8 cellular contexts compared by ENCODE assay signal in the genomic region with DNA sequence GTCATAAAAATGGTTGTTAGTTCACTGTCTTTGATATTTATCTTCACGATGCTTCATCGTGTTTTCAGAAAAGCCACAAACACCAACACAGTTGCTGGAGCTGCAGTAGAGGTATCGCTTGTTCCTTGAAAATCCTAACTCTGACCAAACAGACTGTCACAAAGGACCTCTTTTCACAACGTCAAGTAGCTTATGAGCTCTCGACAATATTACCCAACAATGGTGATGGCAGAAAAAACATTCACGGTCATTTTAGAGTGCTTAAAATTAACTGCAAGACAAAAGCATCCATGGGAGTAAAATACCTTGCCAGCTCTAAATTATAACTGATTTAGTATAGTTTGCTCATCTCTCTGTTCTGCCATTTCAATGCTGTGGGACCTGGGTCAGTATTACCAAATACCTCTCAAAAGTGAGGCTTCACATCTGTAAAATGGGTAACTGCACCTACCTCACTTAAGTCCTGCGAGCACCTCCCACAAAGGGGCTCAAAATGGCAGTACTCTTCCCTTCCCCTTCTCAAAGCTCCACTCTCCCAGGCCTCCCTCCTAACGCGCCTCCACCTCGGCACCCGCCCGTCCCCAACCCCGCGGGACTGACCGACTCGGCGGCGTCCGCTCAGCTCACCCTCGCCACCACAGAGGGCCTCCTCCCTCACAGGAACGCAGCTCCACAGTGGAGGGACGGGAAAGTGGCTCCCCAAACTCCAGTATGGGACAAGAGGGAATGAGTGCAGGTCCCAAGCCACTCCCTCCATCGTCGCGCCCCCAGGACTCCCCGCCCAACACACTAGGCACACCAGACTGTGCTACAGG. TPM values are rescaled to one million over a fixed set of nuclear protein-coding genes. Genes with fewer than 3 reads are reported as not detected.
A peak's percentile ranks its signal among the peaks of the same experiment; 100 is the strongest.
DNase-seq lines count a peak whose midpoint lies in the region; ATAC-seq, FAIRE-seq and TF ChIP-seq lines count a peak whose summit lies in the region.

No MANE protein-coding gene starts in this region.

- FAIRE-seq in D721Med (lab: Jason Lieb, UNC): no peak

- H3K4me1 ChIP-seq in foreskin keratinocyte (peaks cover 8% of the 10 kb centered on the region), neutrophil (ENCODE audit: control insufficient read depth in 1 of 2, insufficient read depth in 1 of 2, low read depth in 1 of 2, low read length in 1 of 2) (peaks cover 13 to 16% of the 10 kb centered on the region in 2 experiments)

- intact Hi-C loops in activated CD4-positive, alpha-beta memory T cell treated with anti-CD3 and anti-CD28 coated beads for 36 hours (cut with micrococcal nuclease): loop anchor here (1.0 to 5.0 kb wide), 5 partner anchors 38 to 422 kb away; a partner anchor contains a TSS

- peaks cover 24% of the 10 kb centered on the region for H3K36me3 Mint-ChIP-seq in activated CD4-positive, alpha-beta memory T cell treated with anti-CD3 and anti-CD28 coated beads for 36 hours

- POLR2A ChIA-PET in activated CD4-positive, alpha-beta memory T cell treated with anti-CD3 and anti-CD28 coated beads for 36 hours (lab: Charles Lee): interaction anchor here (0.7 to 3.2 kb wide), 12 partner anchors 9 to 306 kb away, joined by 3 to 31 read pairs (median 3); a partner anchor contains a TSS

- peak overlapping the region; percentile 73 to 82 for H3K4me3 ChIP-seq in neutrophil (ENCODE audit: low read depth in 1 of 2, low read length in 1 of 2)

- peaks cover 33% of the 10 kb centered on the region for H3K4me1 Mint-ChIP-seq in activated CD4-positive, alpha-beta memory T cell treated with anti-CD3 and anti-CD28 coated beads for 36 hours (ENCODE audit: low read depth)

- DNase-seq in ELR (ENCODE audit: low read depth) (peak; percentile 53), GM20000 (ENCODE audit: low spot score) (peak; percentile 68), foreskin keratinocyte (no peak), D721Med (ENCODE audit: insufficient read length, low spot score) (no peak)
- no peak for DNase-seq in activated CD4-positive, alpha-beta memory T cell treated with anti-CD3 and anti-CD28 coated beads for 36 hours
- DNase-seq in stimulated activated CD4-positive, alpha-beta T cell treated with anti-CD3 and anti-CD28 coated beads, Interleukin-4, amount 100 ng/mL, for 4 hours: no peak

- no peaks in the 10 kb centered on the region for H3K27me3 ChIP-seq in foreskin keratinocyte
- H3K27me3 ChIP-seq in neutrophil: no peaks in the 10 kb centered on the region

- H3K27ac ChIP-seq in foreskin keratinocyte (peak overlapping the region; percentile 52), neutrophil (peak overlapping the region; percentile 78)

- H3K4me3 Mint-ChIP-seq in activated CD4-positive, alpha-beta memory T cell treated with anti-CD3 and anti-CD28 coated beads for 36 hours: peak overlapping the region; percentile 98

- ATAC-seq in HG03575 (IDR thresholded peaks at IDR 0.05; ENCODE audit: extremely low read depth, insufficient number of reproducible peaks, low FRiP score, unreplicated experiment) (peak; percentile 12), foreskin keratinocyte (no peak)

- H3K9me3 Mint-ChIP-seq in activated CD4-positive, alpha-beta memory T cell treated with anti-CD3 and anti-CD28 coated beads for 36 hours: no peaks in the 10 kb centered on the region

- CTCF ChIA-PET in activated CD4-positive, alpha-beta memory T cell treated with anti-CD3 and anti-CD28 coated beads for 36 hours (lab: Charles Lee): interaction anchor here (0.9 to 1.9 kb wide), 7 partner anchors 11 to 49 kb away, joined by 3 to 12 read pairs (median 4); no protein-coding TSS in a partner anchor

- H3K9me3 ChIP-seq in neutrophil: no peaks in the 10 kb centered on the region

- no peaks in the 10 kb centered on the region for H3K36me3 ChIP-seq in neutrophil

- H3K27me3 Mint-ChIP-seq in activated CD4-positive, alpha-beta memory T cell treated with anti-CD3 and anti-CD28 coated beads for 36 hours: no peaks in the 10 kb centered on the region

- H3K27ac Mint-ChIP-seq in activated CD4-positive, alpha-beta memory T cell treated with anti-CD3 and anti-CD28 coated beads for 36 hours: peak overlapping the region; percentile 99

- TF ChIP-seq CTCF in GM20000 (IDR thresholded peaks at IDR 0.05; ENCODE audit: extremely low read depth, missing control alignments) (no peak), foreskin keratinocyte (conservative IDR thresholded peaks at IDR 0.05) (no peak), neutrophil (IDR thresholded peaks at IDR 0.05) (no peak), D721Med (IDR thresholded peaks at IDR 0.05; ENCODE audit: insufficient read depth, missing control alignments) (no peak)

RNA-seq across cellular contexts. Expression of a gene that starts 0.5 kb away (rescaled TPM):
- total RNA-seq in activated CD4-positive, alpha-beta memory T cell treated with anti-CD3 and anti-CD28 coated beads for 36 hours: 10 to 100 TPM; 27.3 to 30.0 TPM
- 24.7 and 25.3 TPM in 2 replicates for total RNA-seq in foreskin keratinocyte
- 5.4 and 7.2 TPM in 2 replicates for polyA plus RNA-seq in foreskin keratinocyte

RNA-seq across cellular contexts. Expression of a gene that starts 49.6 kb away (rescaled TPM):
- 100 to 1,000 TPM; 143 to 157 TPM for total RNA-seq in activated CD4-positive, alpha-beta memory T cell treated with anti-CD3 and anti-CD28 coated beads for 36 hours
- total RNA-seq in foreskin keratinocyte: 113 and 147 TPM in 2 replicates
- 41.7 and 54.0 TPM in 2 replicates for polyA plus RNA-seq in foreskin keratinocyte

RNA-seq across cellular contexts. Expression of a gene that starts 50.0 kb away (rescaled TPM):
- 10 to 100 TPM; 13.4 to 13.9 TPM for total RNA-seq in activated CD4-positive, alpha-beta memory T cell treated with anti-CD3 and anti-CD28 coated beads for 36 hours
- total RNA-seq in foreskin keratinocyte: 18.6 and 23.4 TPM in 2 replicates
- 4.2 and 5.7 TPM in 2 replicates for polyA plus RNA-seq in foreskin keratinocyte

Comparison
In these comparisons a context has a peak if more than half of its experiments do, and no peak if none do; other contexts are left out.
1. DNase-seq: peak in ELR (single experiment) and GM20000 (single experiment); none in activated CD4-positive, alpha-beta memory T cell treated with anti-CD3 and anti-CD28 coated beads for 36 hours (single experiment), foreskin keratinocyte (0 of 2), D721Med (single experiment) and stimulated activated CD4-positive, alpha-beta T cell treated with anti-CD3 and anti-CD28 coated beads, Interleukin-4, amount 100 ng/mL, for 4 hours (0 of 2).